15 cellular contexts compared by ENCODE assay signal in genomic region chr1:98398649-98399048, GRCh38.
DNase-seq lines count a peak whose midpoint lies in the region; ATAC-seq, FAIRE-seq and TF ChIP-seq lines count a peak whose summit lies in the region.
"Had no signal": no experiment of that assay in that cellular context is flagged by ENCODE, and none has a peak within 500 bp of the region (broad histone marks: within the 10 kb centered on the region; RNA-seq: fewer than 3 reads in every experiment).

No MANE protein-coding gene starts in this region.

- no peak for TF ChIP-seq CTCF in osteocyte (IDR thresholded peaks at IDR 0.05)

- H3K36me3 Mint-ChIP-seq in effector memory CD8-positive, alpha-beta T cell (ENCODE audit: insufficient read depth) = no peaks in the 10 kb centered on the region
- no peaks in the 10 kb centered on the region for H3K36me3 Mint-ChIP-seq in osteocyte (ENCODE audit: unreplicated experiment)
- H3K36me3 Mint-ChIP-seq in stimulated activated memory B cell treated with anti-CD40 and anti-IgM and Interleukin-4, amounts not matched to agents 10 μg/mL and 1 μg/mL and 100 μg/mL, for 72 hours = no peaks in the 10 kb centered on the region
- H3K36me3 Mint-ChIP-seq: activated naive CD4-positive, alpha-beta T cell treated with anti-CD3 and anti-CD28 coated beads, Interleukin-2, amount 10 ng/mL, durations not matched to agents 7 days and 5 days; CD14-positive monocyte had no signal

- H3K9me3 Mint-ChIP-seq in effector memory CD8-positive, alpha-beta T cell = no peaks in the 10 kb centered on the region
- no peaks in the 10 kb centered on the region for H3K9me3 Mint-ChIP-seq in osteocyte (ENCODE audit: unreplicated experiment)
- no peaks in the 10 kb centered on the region for H3K9me3 Mint-ChIP-seq in stimulated activated memory B cell treated with anti-CD40 and anti-IgM and Interleukin-4, amounts not matched to agents 10 μg/mL and 1 μg/mL and 100 μg/mL, for 72 hours
- H3K9me3 Mint-ChIP-seq: activated B cell treated with CpG ODN at 0.5 μM for 24 hours; activated naive CD4-positive, alpha-beta T cell treated with anti-CD3 and anti-CD28 coated beads, Interleukin-2, amount 10 ng/mL, durations not matched to agents 7 days and 5 days had no signal

- peak overlapping the region; percentile 16 to 36 for H3K4me3 Mint-ChIP-seq in effector memory CD8-positive, alpha-beta T cell
- peak overlapping the region; percentile 43 for H3K4me3 Mint-ChIP-seq in osteocyte (ENCODE audit: unreplicated experiment)
- no peak overlapping the region for H3K4me3 Mint-ChIP-seq in stimulated activated memory B cell treated with anti-CD40 and anti-IgM and Interleukin-4, amounts not matched to agents 10 μg/mL and 1 μg/mL and 100 μg/mL, for 72 hours
- H3K4me3 Mint-ChIP-seq: activated B cell treated with CpG ODN at 0.5 μM for 24 hours; activated naive CD4-positive, alpha-beta T cell treated with anti-CD3 and anti-CD28 coated beads, Interleukin-2, amount 10 ng/mL, durations not matched to agents 7 days and 5 days had no signal

- peak overlapping the region; percentile 17 to 60 for H3K27ac Mint-ChIP-seq in effector memory CD8-positive, alpha-beta T cell
- H3K27ac Mint-ChIP-seq in osteocyte (ENCODE audit: unreplicated experiment) = peak overlapping the region; percentile 48
- H3K27ac Mint-ChIP-seq in stimulated activated memory B cell treated with anti-CD40 and anti-IgM and Interleukin-4, amounts not matched to agents 10 μg/mL and 1 μg/mL and 100 μg/mL, for 72 hours = no peak overlapping the region
- H3K27ac Mint-ChIP-seq: activated B cell treated with CpG ODN at 0.5 μM for 24 hours; activated naive CD4-positive, alpha-beta T cell treated with anti-CD3 and anti-CD28 coated beads, Interleukin-2, amount 10 ng/mL, durations not matched to agents 7 days and 5 days; CD14-positive monocyte had no signal

- no peaks in the 10 kb centered on the region for H3K27me3 Mint-ChIP-seq in effector memory CD8-positive, alpha-beta T cell
- H3K27me3 Mint-ChIP-seq in osteocyte (ENCODE audit: unreplicated experiment) = no peaks in the 10 kb centered on the region
- no peaks in the 10 kb centered on the region for H3K27me3 Mint-ChIP-seq in stimulated activated memory B cell treated with anti-CD40 and anti-IgM and Interleukin-4, amounts not matched to agents 10 μg/mL and 1 μg/mL and 100 μg/mL, for 72 hours
- H3K27me3 Mint-ChIP-seq: activated B cell treated with CpG ODN at 0.5 μM for 24 hours; activated naive CD4-positive, alpha-beta T cell treated with anti-CD3 and anti-CD28 coated beads, Interleukin-2, amount 10 ng/mL, durations not matched to agents 7 days and 5 days had no signal

- no peak for ATAC-seq in effector memory CD8-positive, alpha-beta T cell (replicated peaks)
- no peak for ATAC-seq in stimulated activated memory B cell treated with anti-CD40 and anti-IgM and Interleukin-4, amounts not matched to agents 10 μg/mL and 1 μg/mL and 100 μg/mL, for 72 hours
- ATAC-seq: right cardiac atrium had no signal

- FAIRE-seq in RCC 7860 (lab: Jason Lieb, UNC) = peak; percentile 63

- DNase-seq in HCEC 1CT = peak; percentile 17
- no peak for DNase-seq in RCC 7860 (ENCODE audit: low spot score)
- no peak for DNase-seq in effector memory CD8-positive, alpha-beta T cell
- no peak for DNase-seq in osteocyte (ENCODE audit: extremely low spot score, unreplicated experiment)
- DNase-seq in midbrain (lab: John Stamatoyannopoulos, UW) = no peak
- no peak for DNase-seq in activated naive CD4-positive, alpha-beta T cell (lab: John Stamatoyannopoulos, UW)
- DNase-seq: activated B cell treated with CpG ODN at 0.5 μM for 24 hours; activated naive CD4-positive, alpha-beta T cell treated with anti-CD3 and anti-CD28 coated beads, Interleukin-2, amount 10 ng/mL, durations not matched to agents 7 days and 5 days; H7; NCI-H2081 treated with DMSO at 0.1 percent for 48 hours; NCI-H69; right cardiac atrium; stimulated activated CD4-positive, alpha-beta T cell treated with anti-CD3 and anti-CD28 coated beads, Interleukin-1b, Interleukin-23, amount 100 ng/mL, for 48 hours had no signal

- H3K4me1 Mint-ChIP-seq in effector memory CD8-positive, alpha-beta T cell (ENCODE audit: low read depth in 2 of 2) = peaks cover 20 to 31% of the 10 kb centered on the region in 2 donors
- peaks cover 21% of the 10 kb centered on the region for H3K4me1 Mint-ChIP-seq in osteocyte (ENCODE audit: unreplicated experiment)
- no peaks in the 10 kb centered on the region for H3K4me1 Mint-ChIP-seq in stimulated activated memory B cell treated with anti-CD40 and anti-IgM and Interleukin-4, amounts not matched to agents 10 μg/mL and 1 μg/mL and 100 μg/mL, for 72 hours
- H3K4me1 Mint-ChIP-seq: activated B cell treated with CpG ODN at 0.5 μM for 24 hours had no signal
